21 cellular contexts compared by ENCODE assay signal in genomic region chr1:209062863-209063262, GRCh38.
DNase-seq lines count a peak whose midpoint lies in the region; ATAC-seq and TF ChIP-seq lines count a peak whose summit lies in the region.
"Had no signal": no experiment of that assay in that cellular context is flagged by ENCODE, and none has a peak within 500 bp of the region (broad histone marks: within the 10 kb centered on the region; RNA-seq: fewer than 3 reads in every experiment).

No MANE protein-coding gene starts in this region.

- H3K27ac ChIP-seq in thyroid gland = no peak overlapping the region
- H3K27ac ChIP-seq: 22Rv1, gastrocnemius medialis, left lung, tibial nerve had no signal

- H3K36me3 ChIP-seq in thyroid gland = no peaks in the 10 kb centered on the region
- H3K36me3 ChIP-seq: BE2C, gastrocnemius medialis, HAP-1, left lung, tibial nerve had no signal

- TF ChIP-seq CTCF in thyroid gland (IDR thresholded peaks at IDR 0.05) = no peak

- H3K27me3 ChIP-seq in thyroid gland = no peaks in the 10 kb centered on the region
- H3K27me3 ChIP-seq: BE2C, gastrocnemius medialis, left lung, tibial nerve had no signal

- H3K4me3 ChIP-seq in thyroid gland (replicated peaks in 1 of 3) = no peak overlapping the region
- H3K4me3 ChIP-seq: gastrocnemius medialis, HAP-1, left lung, tibial nerve had no signal

- H3K4me1 ChIP-seq in thyroid gland = no peaks in the 10 kb centered on the region
- H3K4me1 ChIP-seq: gastrocnemius medialis, HAP-1, left lung, tibial nerve had no signal

- ATAC-seq in GM19043 (IDR thresholded peaks at IDR 0.05; ENCODE audit: low read depth, unreplicated experiment) = peak; percentile 57
- ATAC-seq in HG02588 (IDR thresholded peaks at IDR 0.05; ENCODE audit: unreplicated experiment) = peak; percentile 51
- ATAC-seq in HG03159 (IDR thresholded peaks at IDR 0.05; ENCODE audit: unreplicated experiment) = peak; percentile 46
- ATAC-seq: activated naive CD8-positive, alpha-beta T cell treated with anti-CD3 and anti-CD28 coated beads, Interleukin-2, amount 50 U/mL, for 24 hours; gastrocnemius medialis; left lung had no signal

- H3K9me3 ChIP-seq in thyroid gland = no peaks in the 10 kb centered on the region
- H3K9me3 ChIP-seq: BE2C, gastrocnemius medialis, HAP-1, left lung, tibial nerve had no signal

- DNase-seq in EL (peak; percentile 21), NCI-H1417 (lab: John Stamatoyannopoulos, UW) (no peak), activated gamma-delta T cell treated with Interleukin-2 at 50 U/mL for 16 hours (no peak), kidney glomerular epithelial cell (lab: John Stamatoyannopoulos, UW) (no peak), thyroid gland (no peak)
- DNase-seq: activated CD4-positive, alpha-beta memory T cell treated with anti-CD3 and anti-CD28 coated beads for 36 hours; activated naive CD8-positive, alpha-beta T cell treated with anti-CD3 and anti-CD28 coated beads, Interleukin-2, amount 50 U/mL, for 24 hours; activated T-cell treated with anti-CD3 and anti-CD28 coated beads, Interleukin-2, amount 50 U/mL, for 48 hours; BE2C; erythroblast; gastrocnemius medialis; left lung; NCI-H226; NK-92 treated with Interleukin-12 subunit alpha and Interleukin-12 subunit beta, amount 100 ng/mL, for 24 hours; SW 1271 had no signal

- 85 to 88% methylated on average over 1 of the region's 1 CpG for WGBS in thyroid gland, 2 donors

- no peak for TF ChIP-seq POLR2A in thyroid gland (IDR thresholded peaks at IDR 0.05)

- intact Hi-C loops in thyroid gland (cut with DNase I) = no loop called here
